Comparison of ENCODE assay signal across 31 cellular contexts in the genomic region with DNA sequence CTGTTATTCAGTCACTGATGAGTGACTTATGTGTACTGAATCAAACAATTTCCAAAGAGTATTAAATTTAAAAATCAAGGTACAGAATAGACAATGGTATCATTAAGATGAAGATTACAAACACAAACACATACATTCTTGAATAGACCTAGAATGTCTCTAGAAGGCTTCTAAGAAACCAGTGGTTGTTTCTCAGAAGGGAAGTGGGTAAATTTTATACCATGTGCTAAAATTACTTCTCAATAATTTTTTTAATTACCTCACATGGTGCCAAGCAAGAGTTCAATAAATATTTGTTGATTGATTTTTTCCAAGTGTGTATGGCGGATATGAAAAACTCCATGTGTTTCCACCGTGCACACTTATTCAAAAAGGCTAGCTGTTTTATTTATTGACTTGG. TPM values are rescaled to one million over a fixed set of nuclear protein-coding genes. Genes with fewer than 3 reads are reported as not detected.
"Had no signal": no experiment of that assay in that cellular context is flagged by ENCODE, and none has a peak within 500 bp of the region (broad histone marks: within the 10 kb centered on the region; RNA-seq: fewer than 3 reads in every experiment).

No MANE protein-coding gene starts in this region.

- H3K27me3 ChIP-seq: ascending aorta, breast epithelium, colonic mucosa, esophagus squamous epithelium had no signal

- H3K4me3 Mint-ChIP-seq: activated CD4-positive, alpha-beta memory T cell treated with anti-CD3 and anti-CD28 coated beads for 36 hours; activated CD4-positive, alpha-beta T cell treated with anti-CD3 and anti-CD28 coated beads for 36 hours; activated CD4-positive, alpha-beta T cell treated with anti-CD3 and anti-CD28 coated beads, Interleukin-2, amount 10 ng/mL, durations not matched to agents 24 days and 14 days; activated CD8-positive, alpha-beta T cell treated with anti-CD3 and anti-CD28 coated beads, Interleukin-2, amount 10 ng/mL, durations not matched to agents 7 days and 5 days; activated naive CD8-positive, alpha-beta T cell; activated T-cell treated with anti-CD3 and anti-CD28 coated beads, Interleukin-2, amount 50 U/mL, for 4 hours; activated T-helper 17 cell treated with anti-CD3 and anti-CD28 coated beads, Interleukin-2, amount 50 U/mL, for 72 hours; brain had no signal

- H3K4me3 ChIP-seq: ascending aorta, breast epithelium, cardiac muscle cell, colonic mucosa, esophagus squamous epithelium, gastroesophageal sphincter, heart right ventricle had no signal

- H3K9me3 ChIP-seq: ascending aorta, breast epithelium, colonic mucosa, esophagus squamous epithelium, gastroesophageal sphincter, heart right ventricle had no signal

- H3K27ac Mint-ChIP-seq: activated CD4-positive, alpha-beta memory T cell treated with anti-CD3 and anti-CD28 coated beads for 36 hours; activated CD4-positive, alpha-beta T cell treated with anti-CD3 and anti-CD28 coated beads for 36 hours; activated CD4-positive, alpha-beta T cell treated with anti-CD3 and anti-CD28 coated beads, Interleukin-2, amount 10 ng/mL, durations not matched to agents 24 days and 14 days; activated CD8-positive, alpha-beta T cell treated with anti-CD3 and anti-CD28 coated beads, Interleukin-2, amount 10 ng/mL, durations not matched to agents 7 days and 5 days; activated naive CD8-positive, alpha-beta T cell; activated T-helper 17 cell treated with anti-CD3 and anti-CD28 coated beads, Interleukin-2, amount 50 U/mL, for 72 hours; brain had no signal

- ATAC-seq: activated CD4-positive, alpha-beta T cell treated with anti-CD3 and anti-CD28 coated beads for 36 hours; activated CD8-positive, alpha-beta T cell treated with anti-CD3 and anti-CD28 coated beads, Interleukin-2, amount 10 ng/mL, durations not matched to agents 7 days and 5 days; activated T-cell treated with anti-CD3 and anti-CD28 coated beads, Interleukin-2, amount 50 U/mL, for 4 hours; activated T-helper 17 cell treated with anti-CD3 and anti-CD28 coated beads, Interleukin-2, amount 50 U/mL, for 72 hours; gastroesophageal sphincter; heart right ventricle had no signal

- H3K27me3 Mint-ChIP-seq: activated CD4-positive, alpha-beta memory T cell treated with anti-CD3 and anti-CD28 coated beads for 36 hours; activated CD4-positive, alpha-beta T cell treated with anti-CD3 and anti-CD28 coated beads for 36 hours; activated naive CD8-positive, alpha-beta T cell; activated T-helper 17 cell treated with anti-CD3 and anti-CD28 coated beads, Interleukin-2, amount 50 U/mL, for 72 hours had no signal

- H3K36me3 Mint-ChIP-seq: activated CD4-positive, alpha-beta memory T cell treated with anti-CD3 and anti-CD28 coated beads for 36 hours; activated naive CD8-positive, alpha-beta T cell; brain had no signal

- DNase-seq: activated CD4-positive, alpha-beta memory T cell treated with anti-CD3 and anti-CD28 coated beads for 36 hours; activated CD4-positive, alpha-beta T cell treated with anti-CD3 and anti-CD28 coated beads for 36 hours; activated CD4-positive, alpha-beta T cell treated with anti-CD3 and anti-CD28 coated beads, Interleukin-2, amount 10 ng/mL, durations not matched to agents 24 days and 14 days; activated CD4-positive, CD25-positive, alpha-beta regulatory T cell; activated CD4-positive, CD25-positive, alpha-beta regulatory T cell treated with anti-CD3 and anti-CD28 coated beads, Interleukin-2, amount 50 U/mL, for 72 hours; activated CD8-positive, alpha-beta T cell treated with anti-CD3 and anti-CD28 coated beads, Interleukin-2, amount 10 ng/mL, durations not matched to agents 7 days and 5 days; activated effector memory CD4-positive, alpha-beta T cell treated with Interleukin-2 at 50 U/mL for 16 hours; activated gamma-delta T cell treated with Interleukin-2 at 50 U/mL for 16 hours; activated naive CD4-positive, alpha-beta T cell treated with anti-CD3 and anti-CD28 coated beads, Interleukin-2, amount 50 U/mL, for 16 hours; activated naive CD4-positive, alpha-beta T cell treated with Interleukin-2 at 50 U/mL for 16 hours; activated T-cell treated with anti-CD3 and anti-CD28 coated beads, Interleukin-2, amount 50 U/mL, for 4 hours; central memory CD4-positive, alpha-beta T cell; cerebellar nuclear complex; colonic mucosa; effector CD8-positive, alpha-beta T cell; esophagus squamous epithelium; foreskin melanocyte; heart right ventricle had no signal

- H3K4me1 Mint-ChIP-seq: activated CD4-positive, alpha-beta T cell treated with anti-CD3 and anti-CD28 coated beads for 36 hours; activated T-helper 17 cell treated with anti-CD3 and anti-CD28 coated beads, Interleukin-2, amount 50 U/mL, for 72 hours; brain had no signal

- H3K27ac ChIP-seq: ascending aorta, breast epithelium, cardiac muscle cell, colonic mucosa, epithelial cell of prostate, esophagus squamous epithelium, gastroesophageal sphincter, heart right ventricle had no signal

- H3K9me3 Mint-ChIP-seq: activated CD4-positive, alpha-beta memory T cell treated with anti-CD3 and anti-CD28 coated beads for 36 hours; activated T-cell treated with anti-CD3 and anti-CD28 coated beads, Interleukin-2, amount 50 U/mL, for 4 hours; activated T-helper 17 cell treated with anti-CD3 and anti-CD28 coated beads, Interleukin-2, amount 50 U/mL, for 72 hours; brain had no signal

- H3K36me3 ChIP-seq: ascending aorta, breast epithelium, cardiac muscle cell, colonic mucosa, esophagus squamous epithelium, gastroesophageal sphincter, heart right ventricle had no signal

- H3K4me1 ChIP-seq: ascending aorta, breast epithelium, colonic mucosa, gastroesophageal sphincter, heart right ventricle had no signal

- FAIRE-seq: endometrium, endothelial cell of umbilical vein had no signal

RNA-seq across cellular contexts. Expression of a gene that starts 6.4 kb away (rescaled TPM):
- total RNA-seq: activated CD4-positive, alpha-beta memory T cell treated with anti-CD3 and anti-CD28 coated beads for 36 hours; activated CD4-positive, alpha-beta T cell treated with anti-CD3 and anti-CD28 coated beads for 36 hours; activated CD4-positive, alpha-beta T cell treated with anti-CD3 and anti-CD28 coated beads, Interleukin-2, amount 10 ng/mL, durations not matched to agents 24 days and 14 days; activated CD8-positive, alpha-beta T cell treated with anti-CD3 and anti-CD28 coated beads, Interleukin-2, amount 10 ng/mL, durations not matched to agents 7 days and 5 days; activated T-cell treated with anti-CD3 and anti-CD28 coated beads, Interleukin-2, amount 50 U/mL, for 4 hours; activated T-helper 17 cell treated with anti-CD3 and anti-CD28 coated beads, Interleukin-2, amount 50 U/mL, for 72 hours; ascending aorta; cardiac muscle cell; colonic mucosa; dermis microvascular lymphatic vessel endothelial cell; endothelial cell of umbilical vein; glomerular endothelial cell had no signal
- polyA plus RNA-seq: endothelial cell of umbilical vein, fibroblast of lung had no signal
